ENCODE assay signal across 9 cellular contexts in genomic region chr22:27461470-27461869, GRCh38.
A peak's percentile ranks its signal among the peaks of the same experiment; 100 is the strongest.
DNase-seq lines count a peak whose midpoint lies in the region; ATAC-seq and TF ChIP-seq lines count a peak whose summit lies in the region.
"Had no signal": no experiment of that assay in that cellular context is flagged by ENCODE, and none has a peak within 500 bp of the region (broad histone marks: within the 10 kb centered on the region; RNA-seq: fewer than 3 reads in every experiment).

No MANE protein-coding gene starts in this region.

- H2BK5ac ChIP-seq in neuronal stem cell (ENCODE audit: low read length) = peak overlapping the region; percentile 8

- no peak overlapping the region for H3K9ac ChIP-seq in neuronal stem cell (ENCODE audit: low read depth, low read length, poor library complexity)

- peaks cover 26 to 40% of the 10 kb centered on the region in 2 donors for H3K4me1 ChIP-seq in neuronal stem cell (ENCODE audit: control insufficient read depth in 2 of 2, insufficient read depth in 1 of 2, low read depth in 1 of 2, low read length in 2 of 2)

- H2BK15ac ChIP-seq in neuronal stem cell (ENCODE audit: low read length) = no peak overlapping the region

- H4K91ac ChIP-seq in neuronal stem cell (ENCODE audit: low read depth, low read length, poor library complexity) = no peak overlapping the region

- no peak overlapping the region for H2AK5ac ChIP-seq in neuronal stem cell (ENCODE audit: low read depth, low read length)

- TF ChIP-seq CTCF in epithelial cell of proximal tubule (conservative IDR thresholded peaks at IDR 0.05; ENCODE audit: low read depth, low read length) = no peak

- H3K23ac ChIP-seq in neuronal stem cell (ENCODE audit: low read depth, low read length, poor library complexity) = no peak overlapping the region

- H3K4me3 ChIP-seq in epithelial cell of proximal tubule (ENCODE audit: low read depth, low read length) (no peak overlapping the region), neuronal stem cell (ENCODE audit: low read length in 2 of 2) (no peak overlapping the region)

- H2BK12ac ChIP-seq in neuronal stem cell (ENCODE audit: low read length) = no peak overlapping the region

- ATAC-seq in HG02852 (IDR thresholded peaks at IDR 0.05; ENCODE audit: unreplicated experiment) = no peak
- no peak for ATAC-seq in GM18498 (IDR thresholded peaks at IDR 0.05; ENCODE audit: unreplicated experiment)
- ATAC-seq: naive thymus-derived CD4-positive, alpha-beta T cell had no signal

- H3K36me3 ChIP-seq in neuronal stem cell (replicated peaks in 1 of 2; ENCODE audit: control insufficient read depth in 2 of 2, insufficient read depth in 2 of 2, low read length in 2 of 2) = no peaks in the 10 kb centered on the region

- H3K14ac ChIP-seq in neuronal stem cell (ENCODE audit: low read length) = no peak overlapping the region

- H3K27ac ChIP-seq in neuronal stem cell (replicated peaks; ENCODE audit: low read length) = peak overlapping the region; percentile 83

- H2AFZ ChIP-seq in neuronal stem cell (ENCODE audit: low read length) = no peak overlapping the region

- H3K27me3 ChIP-seq in neuronal stem cell (ENCODE audit: control insufficient read depth in 3 of 3, insufficient read depth in 3 of 3, low read depth in 1 of 3, low read length in 3 of 3) = no peaks in the 10 kb centered on the region

- H3K4ac ChIP-seq in neuronal stem cell (ENCODE audit: low read length) = no peak overlapping the region

- peak overlapping the region; percentile 49 for H3K4me2 ChIP-seq in neuronal stem cell (ENCODE audit: insufficient read depth, low read length, poor library complexity, severe bottlenecking)

- no CpG with 5 or more reads among the region's 3 CpGs for WGBS in neuronal stem cell (ENCODE audit: extremely low coverage in 2 of 2, insufficient read length in 2 of 2, insufficient replicate concordance in 1 of 2), 2 donors

- no peak overlapping the region for H2BK120ac ChIP-seq in neuronal stem cell (ENCODE audit: low read depth, low read length)

- H4K8ac ChIP-seq in neuronal stem cell (ENCODE audit: low read depth, low read length) = no peak overlapping the region

- H3K9me3 ChIP-seq in neuronal stem cell (replicated peaks in 1 of 2; ENCODE audit: control insufficient read depth in 2 of 2, insufficient read depth in 1 of 2, low read depth in 1 of 2, low read length in 2 of 2) = peaks cover 7 to 12% of the 10 kb centered on the region in 2 donors

- H3K79me1 ChIP-seq in neuronal stem cell (ENCODE audit: low read depth, low read length) = peaks cover 2% of the 10 kb centered on the region

- DNase-seq in EH (ENCODE audit: low read depth) (peak; percentile 99), RPMI7951 (ENCODE audit: low read depth) (peak; percentile 83), epithelial cell of proximal tubule (ENCODE audit: low read depth) (peak; percentile 74), neuronal stem cell (ENCODE audit: low spot score) (peak; percentile 71), NCI-H446 treated with DMSO at 0.1 percent for 48 hours (lab: John Stamatoyannopoulos, UW) (no peak)
- no peak for DNase-seq in activated CD8-positive, alpha-beta memory T cell treated with anti-CD3 and anti-CD28 coated beads, Interleukin-2, amount 50 U/mL, for 4 hours
- DNase-seq: naive thymus-derived CD4-positive, alpha-beta T cell had no signal

- peak overlapping the region; percentile 88 for H3K18ac ChIP-seq in neuronal stem cell (ENCODE audit: low read length)

Comparison
In these comparisons a context has a peak if more than half of its experiments do, and no peak if none do; other contexts are left out.
1. DNase-seq: peak in EH (single experiment), RPMI7951 (single experiment), epithelial cell of proximal tubule (single experiment) and neuronal stem cell (single experiment); none in activated CD8-positive, alpha-beta memory T cell treated with anti-CD3 and anti-CD28 coated beads, Interleukin-2, amount 50 U/mL, for 4 hours (single experiment) and NCI-H446 treated with DMSO at 0.1 percent for 48 hours (single experiment).